Comparison of ENCODE assay signal across 10 cellular contexts in genomic region chr10:80207768-80208385, GRCh38. TPM values are rescaled to one million over a fixed set of nuclear protein-coding genes. Genes with fewer than 3 reads are reported as not detected.
DNase-seq lines count a peak whose midpoint lies in the region; ATAC-seq, FAIRE-seq and TF ChIP-seq lines count a peak whose summit lies in the region.
"Had no signal": no experiment of that assay in that cellular context is flagged by ENCODE, and none has a peak within 500 bp of the region (broad histone marks: within the 10 kb centered on the region; RNA-seq: fewer than 3 reads in every experiment).

No MANE protein-coding gene starts in this region.

- BruUV-seq in HCT116 (replicated peaks; lab: Mats Ljungman, UMichigan) (TSS peak; percentile 62), HepG2 (replicated peaks; lab: Mats Ljungman, UMichigan) (TSS peak; percentile 59)

- CTCF ChIA-PET in HCT116 (lab: Charles Lee) = interaction anchor here (0.7 to 2.8 kb wide), 5 partner anchors 9 to 148 kb away, joined by 3 to 12 read pairs (median 4); no protein-coding TSS in a partner anchor
- CTCF ChIA-PET in HepG2 (lab: Yijun Ruan, JAX; ENCODE audit: low intra/inter-chr PET ratio, low total read pairs) = no interaction called here

- TF ChIP-seq POLR2A in HCT116 (IDR thresholded peaks at IDR 0.05; ENCODE audit: borderline replicate concordance, extremely low read depth, insufficient read depth, insufficient read length) (no peak), body of pancreas (IDR thresholded peaks at IDR 0.05) (no peak), HepG2 (IDR thresholded peaks at IDR 0.05; ENCODE audit: insufficient read depth in 1 of 2, low read depth in 2 of 2, low read length in 2 of 2) (no peak), stomach (IDR thresholded peaks at IDR 0.05) (no peak)

- TF ChIP-seq CTCF in HCT116 (IDR thresholded peaks at IDR 0.05 in 2 of 3, conservative IDR thresholded peaks at IDR 0.05 in 1 of 3; ENCODE audit: borderline replicate concordance in 1 of 3, insufficient read depth in 1 of 3, low read depth in 2 of 3, low read length in 2 of 3) (no peak), body of pancreas (IDR thresholded peaks at IDR 0.05) (no peak), HepG2 (CRISPR knock-in tag; IDR thresholded peaks at IDR 0.05) (no peak), stomach (IDR thresholded peaks at IDR 0.05) (peak in 1 of 7 experiments; percentile 1)

- H3K4me2 ChIP-seq in HCT116 (ENCODE audit: low read length) (peak overlapping the region; percentile 94), HepG2 (ENCODE audit: low read depth, low read length) (peak overlapping the region; percentile 80; the same call in 1 of the 2 replicates)

- FAIRE-seq in HepG2 (lab: Jason Lieb, UNC) (no peak), urothelium cell line (lab: Jason Lieb, UNC) (no peak)

- H3K27ac ChIP-seq in HCT116 (ENCODE audit: low read depth, low read length) (peak overlapping the region; percentile 99), body of pancreas (peak overlapping the region; percentile 83 to 100 (median 100)), HepG2 (ENCODE audit: extremely low read length, insufficient read depth, low read length) (no peak overlapping the region), stomach (peak overlapping the region; percentile 94 to 100 (median 99))

- DNase-seq in HCT116 (ENCODE audit: low read depth, low spot score) (no peak), body of pancreas (no peak), HepG2 (ENCODE audit: low spot score) (no peak), stomach (no peak), NCI-H446 treated with DMSO at 0.1 percent for 48 hours (lab: John Stamatoyannopoulos, UW) (no peak), urothelium cell line (ENCODE audit: low spot score) (no peak)
- DNase-seq: activated CD4-positive, alpha-beta T cell treated with anti-CD3 and anti-CD28 coated beads for 1 hour; activated naive CD8-positive, alpha-beta T cell treated with anti-CD3 and anti-CD28 coated beads, Interleukin-2, amount 50 U/mL, for 24 hours had no signal

- H3K9me2 ChIP-seq in HCT116 (ENCODE audit: insufficient read depth) = no peaks in the 10 kb centered on the region

- H3K4me1 ChIP-seq in HCT116 (ENCODE audit: control insufficient read depth in 1 of 2, insufficient read depth in 2 of 2, low read length in 2 of 2) (peaks cover 28 to 55% of the 10 kb centered on the region in 2 experiments), body of pancreas (peaks cover 40% of the 10 kb centered on the region), HepG2 (ENCODE audit: insufficient read depth, low read length) (peaks cover 49% of the 10 kb centered on the region), stomach (peaks cover 38 to 64% (median 44%) of the 10 kb centered on the region in 4 donors)

- TF ChIP-seq RAD21 in HCT116 (IDR thresholded peaks at IDR 0.05; ENCODE audit: low read depth) = no peak
- TF ChIP-seq RAD21 in HepG2 (CRISPR knock-in tag; IDR thresholded peaks at IDR 0.05) = no peak

- intact Hi-C loops in HCT116 (cut with micrococcal nuclease) = loop anchor here (5.0 kb wide), 1 partner anchor 66 kb away; no protein-coding TSS in a partner anchor
- intact Hi-C loops in body of pancreas (cut with DNase I) = loop anchor here (5.0 kb wide), 1 partner anchor 46 kb away; no protein-coding TSS in a partner anchor
- intact Hi-C loops in HepG2 (cut with micrococcal nuclease; ENCODE audit: unreplicated experiment) = loop anchor here (10.0 kb wide), 1 partner anchor 63 kb away; no protein-coding TSS in a partner anchor
- intact Hi-C loops in stomach (cut with DNase I; ENCODE audit: low total_unique reads) = loop anchor here (5.0 kb wide), 1 partner anchor 51 kb away; no protein-coding TSS in a partner anchor

- H3K36me3 ChIP-seq in HCT116 (ENCODE audit: control insufficient read depth in 1 of 2, insufficient read depth in 2 of 2, low read length in 2 of 2) (no peaks in the 10 kb centered on the region), body of pancreas (replicated peaks in 1 of 2; ENCODE audit: insufficient read depth in 1 of 2, low read depth in 2 of 2) (no peaks in the 10 kb centered on the region), HepG2 (replicated peaks in 1 of 2; ENCODE audit: control insufficient read depth in 1 of 2, insufficient read depth in 2 of 2, low read length in 2 of 2) (no peaks in the 10 kb centered on the region), stomach (no peaks in the 10 kb centered on the region)

- H2AFZ ChIP-seq in HCT116 (ENCODE audit: low read depth, low read length, poor library complexity, severe bottlenecking) = no peak overlapping the region
- H2AFZ ChIP-seq in HepG2 (ENCODE audit: low read length) = no peak overlapping the region

- TF ChIP-seq EP300 in HepG2 (IDR thresholded peaks at IDR 0.05; ENCODE audit: low read depth in 2 of 2, low read length in 2 of 2) (no peak), HepG2 (CRISPR knock-in tag; IDR thresholded peaks at IDR 0.05; ENCODE audit: borderline replicate concordance) (no peak), stomach (IDR thresholded peaks at IDR 0.05) (no peak)

- WGBS in body of pancreas, 2 donors = 55 to 63% methylated on average over 15 of the region's 15 CpGs
- WGBS in HepG2 (ENCODE audit: low lambda C conversion rate) = 86% methylated on average over 14 of the region's 15 CpGs
- 52 to 63% (median 53%) methylated on average over 15 of the region's 15 CpGs for WGBS in stomach, 5 donors

- peak overlapping the region; percentile 74 to 87 for H3K4me3 ChIP-seq in HCT116 (replicated peaks in 1 of 2; ENCODE audit: low read depth in 1 of 2, low read length in 2 of 2)
- H3K4me3 ChIP-seq in body of pancreas = no peak overlapping the region
- H3K4me3 ChIP-seq in HepG2 (replicated peaks in 1 of 3; ENCODE audit: insufficient read depth in 1 of 3, low read depth in 2 of 3, low read length in 3 of 3) = peak overlapping the region in 2 of 3 experiments; percentile 27 to 51; a peak in 2 of 6 replicates
- H3K4me3 ChIP-seq in stomach = peak overlapping the region; percentile 30 to 44 (median 36)

- in situ Hi-C loops in HepG2 (cut with HindIII; ENCODE audit: extremely low pct_ligation_motif_present, low pct_unique_long_range_greater_than_20kb) = no loop called here

- H4K20me1 ChIP-seq in HCT116 (ENCODE audit: insufficient read depth) (no peaks in the 10 kb centered on the region), HepG2 (ENCODE audit: insufficient read depth, low read length) (no peaks in the 10 kb centered on the region)

- H3K9me3 ChIP-seq in HCT116 (ENCODE audit: control insufficient read depth in 1 of 2, insufficient read depth in 1 of 2, low read depth in 1 of 2, low read length in 2 of 2) (no peaks in the 10 kb centered on the region), body of pancreas (no peaks in the 10 kb centered on the region), HepG2 (ENCODE audit: low read length) (no peaks in the 10 kb centered on the region), stomach (no peaks in the 10 kb centered on the region)

- H3K79me2 ChIP-seq in HCT116 (ENCODE audit: insufficient read depth, low read length) (peaks cover 66% of the 10 kb centered on the region), HepG2 (ENCODE audit: insufficient read depth, low read length) (peaks cover 19% of the 10 kb centered on the region)

- RAD21 ChIA-PET in HCT116 (lab: Charles Lee; ENCODE audit: low non-redundant PET in 1 of 2, low total read pairs in 2 of 2, uncharacterized antibody in 2 of 2, unreplicated experiment in 2 of 2) = interaction anchor here in 1 of 2 experiments (0.8 kb wide), 1 partner anchor 11 kb away, joined by 3 read pairs; no protein-coding TSS in a partner anchor

- peak overlapping the region; percentile 87 for H3K9ac ChIP-seq in HCT116 (ENCODE audit: low read length)
- H3K9ac ChIP-seq in HepG2 (ENCODE audit: insufficient read depth, low read depth, low read length) = no peak overlapping the region

- H3K27me3 ChIP-seq in HCT116 (ENCODE audit: insufficient read depth, low read length) = no peaks in the 10 kb centered on the region
- no peaks in the 10 kb centered on the region for H3K27me3 ChIP-seq in body of pancreas
- H3K27me3 ChIP-seq in HepG2 (ENCODE audit: control insufficient read depth in 1 of 2, insufficient read depth in 2 of 2, low read length in 2 of 2) = no peaks in the 10 kb centered on the region; a peak in 1 of 5 replicates
- no peaks in the 10 kb centered on the region for H3K27me3 ChIP-seq in stomach

- ATAC-seq in HCT116 (no peak), body of pancreas (no peak), HepG2 (no peak), HG02763 (IDR thresholded peaks at IDR 0.05; ENCODE audit: unreplicated experiment) (no peak), GM18861 (IDR thresholded peaks at IDR 0.05; ENCODE audit: unreplicated experiment) (no peak)
- ATAC-seq: activated naive CD8-positive, alpha-beta T cell treated with anti-CD3 and anti-CD28 coated beads, Interleukin-2, amount 50 U/mL, for 24 hours had no signal

- POLR2A ChIA-PET in HCT116 (lab: Charles Lee) = interaction anchor here (0.6 to 2.3 kb wide), 5 partner anchors 10 to 57 kb away, joined by 3 to 13 read pairs (median 3); no protein-coding TSS in a partner anchor
- POLR2A ChIA-PET in HepG2 (lab: Yijun Ruan, JAX) = interaction anchor here (1.3 kb wide), 1 partner anchor 11 kb away, joined by 5 read pairs; no protein-coding TSS in a partner anchor

RNA-seq across cellular contexts. Expression of gene ANXA11, which starts 2.5 kb away (rescaled TPM):
- 181 TPM for total RNA-seq in HCT116 (2021; ENCODE audit: unreplicated experiment)
- 242 and 336 TPM in 2 replicates for polyA plus RNA-seq in HCT116 (2012)
- total RNA-seq in body of pancreas = 10 to 100 TPM; 68.2 to 71.9 TPM
- total RNA-seq in HepG2 (2016; rRNA removed; fragmentation: Illumina TruSeq; extraction: Trizol) = 51.5 and 63.3 TPM in 2 replicates
- total RNA-seq in HepG2 (2016; cell fraction: cytosol; rRNA removed; fragmentation: Illumina TruSeq; extraction: Trizol; ENCODE audit: low read depth) = 20.4 and 29.6 TPM in 2 replicates
- 51.1 and 56.9 TPM in 2 replicates for total RNA-seq in HepG2 (2016; cell fraction: insoluble cytoplasmic fraction; rRNA removed; fragmentation: Illumina TruSeq; extraction: Trizol)
- 45.4 and 46.0 TPM in 2 replicates for total RNA-seq in HepG2 (2016; cell fraction: membrane; rRNA removed; fragmentation: Illumina TruSeq; extraction: Trizol)
- total RNA-seq in HepG2 (2016; cell fraction: nucleus; rRNA removed; fragmentation: Illumina TruSeq; extraction: Trizol) = 31.2 and 33.7 TPM in 2 replicates
- 27.4 and 30.6 TPM in 2 replicates for polyA plus RNA-seq in HepG2 (2011; rRNA removed)
- 26.4 and 31.5 TPM in 2 replicates for polyA plus RNA-seq in HepG2 (2011; cell fraction: cytosol; rRNA removed)
- polyA plus RNA-seq in HepG2 (2011; cell fraction: nucleus; rRNA removed) = 18.5 and 22.7 TPM in 2 replicates
- polyA plus RNA-seq in HepG2 (2012) = 57.8 and 76.4 TPM in 2 replicates
- 31.6 and 35.2 TPM in 2 replicates for polyA plus RNA-seq in HepG2 (2016; cell fraction: cytosol; fragmentation: Illumina TruSeq; extraction: Trizol; ENCODE audit: low read depth)
- polyA plus RNA-seq in HepG2 (2016; cell fraction: insoluble cytoplasmic fraction; fragmentation: Illumina TruSeq; extraction: Trizol; ENCODE audit: low read depth) = 68.8 and 94.4 TPM in 2 replicates
- polyA plus RNA-seq in HepG2 (2016; cell fraction: membrane; fragmentation: Illumina TruSeq; extraction: Trizol; ENCODE audit: low read depth) = 63.5 and 64.4 TPM in 2 replicates
- 58.6 and 69.2 TPM in 2 replicates for polyA plus RNA-seq in HepG2 (2016; cell fraction: nucleus; fragmentation: Illumina TruSeq; extraction: Trizol; ENCODE audit: insufficient read depth, low read depth)
- 42.5 and 107 TPM in 2 replicates for polyA minus RNA-seq in HepG2 (2011; rRNA and poly(A)+ RNA removed; ENCODE audit: low replicate concordance)
- polyA minus RNA-seq in HepG2 (2011; cell fraction: cytosol; rRNA and poly(A)+ RNA removed) = 19.4 and 27.8 TPM in 2 replicates
- polyA minus RNA-seq in HepG2 (2011; cell fraction: nucleus; rRNA and poly(A)+ RNA removed) = 20.3 and 20.9 TPM in 2 replicates
- 100 to 1,000 TPM in 3 of 5 donors, 10 to 100 TPM in 2; 91.4 to 293 (median 109) TPM for total RNA-seq in stomach
- polyA plus RNA-seq in stomach = 100 to 1,000 TPM; 171 to 208 (median 181) TPM

Comparison
In these comparisons a context has a peak if more than half of its experiments do, and no peak if none do; other contexts are left out.
1. H3K4me3 ChIP-seq: peak in HCT116 (2 of 2), HepG2 (2 of 3) and stomach (4 of 4); none in body of pancreas (0 of 2).